ENCODE assay signal across 16 cellular contexts in genomic region chr2:11179899-11180298, GRCh38. TPM values are rescaled to one million over a fixed set of nuclear protein-coding genes. Genes with fewer than 3 reads are reported as not detected.
A peak's percentile ranks its signal among the peaks of the same experiment; 100 is the strongest.
DNase-seq lines count a peak whose midpoint lies in the region; ATAC-seq, FAIRE-seq and TF ChIP-seq lines count a peak whose summit lies in the region.
"Had no signal": no experiment of that assay in that cellular context is flagged by ENCODE, and none has a peak within 500 bp of the region (broad histone marks: within the 10 kb centered on the region; RNA-seq: fewer than 3 reads in every experiment).

No MANE protein-coding gene starts in this region.

- ATAC-seq in right cardiac atrium (no peak), aorta (ENCODE audit: low FRiP score) (no peak)

- no peak overlapping the region for H3K4me2 ChIP-seq in MM.1S (ENCODE audit: low read depth, low read length)
- H3K4me2 ChIP-seq: BLaER1 had no signal

- H3K79me2 ChIP-seq in MM.1S (ENCODE audit: low read length), result no peaks in the 10 kb centered on the region

- H3K9me3 ChIP-seq in cardiac muscle cell (ENCODE audit: low read depth) (no peaks in the 10 kb centered on the region), right cardiac atrium (ENCODE audit: control insufficient read depth, low read length) (no peaks in the 10 kb centered on the region), MM.1S (replicated peaks; ENCODE audit: insufficient read depth, low read length) (no peaks in the 10 kb centered on the region), aorta (ENCODE audit: control insufficient read depth, low read length) (no peaks in the 10 kb centered on the region)
- H3K9me3 ChIP-seq: BLaER1, HAP-1 had no signal

- no peak overlapping the region for H3K4me3 ChIP-seq in cardiac muscle cell
- H3K4me3 ChIP-seq in right cardiac atrium (ENCODE audit: low read length), result no peak overlapping the region
- H3K4me3 ChIP-seq in MM.1S (ENCODE audit: low read length), result no peak overlapping the region
- H3K4me3 ChIP-seq in aorta (ENCODE audit: low read length in 2 of 2), result no peak overlapping the region
- H3K4me3 ChIP-seq: BLaER1, HAP-1 had no signal

- TF ChIP-seq CTCF in cardiac muscle cell (IDR thresholded peaks at IDR 0.05; ENCODE audit: low read depth, low read length), result no peak
- TF ChIP-seq CTCF in MM.1S (IDR thresholded peaks at IDR 0.05; ENCODE audit: low read length), result no peak

- H3K9me2 ChIP-seq in MM.1S (replicated peaks; ENCODE audit: insufficient read depth, low read length), result no peaks in the 10 kb centered on the region

- no peaks in the 10 kb centered on the region for H4K20me1 ChIP-seq in MM.1S (ENCODE audit: insufficient read depth, low read length)
- H4K20me1 ChIP-seq: BLaER1 had no signal

- WGBS in right cardiac atrium, result 88% methylated on average over 4 of the region's 4 CpGs
- WGBS in aorta, 2 donors, result 83 to 85% methylated on average over 4 of the region's 4 CpGs

- no peaks in the 10 kb centered on the region for H3K4me1 ChIP-seq in cardiac muscle cell (ENCODE audit: low read depth)
- no peaks in the 10 kb centered on the region for H3K4me1 ChIP-seq in right cardiac atrium (ENCODE audit: control insufficient read depth, insufficient read depth, low read length)
- peaks cover 19% of the 10 kb centered on the region for H3K4me1 ChIP-seq in MM.1S (ENCODE audit: low read length)
- no peaks in the 10 kb centered on the region for H3K4me1 ChIP-seq in aorta (ENCODE audit: control insufficient read depth in 1 of 2, insufficient read depth in 2 of 2, low read length in 2 of 2)
- H3K4me1 ChIP-seq: HAP-1 had no signal

- no peak overlapping the region for H2AFZ ChIP-seq in MM.1S (ENCODE audit: low read length)

- intact Hi-C loops in right cardiac atrium (cut with DNase I), result no loop called here
- intact Hi-C loops in aorta (cut with DNase I), result loop anchor here in 1 of 2 donors (10.0 kb wide), 1 partner anchor 45 kb away; a partner anchor contains a TSS

- no peaks in the 10 kb centered on the region for H3F3A ChIP-seq in MM.1S (ENCODE audit: insufficient read depth, low read length)

- FAIRE-seq in HTR-8/SVneo (lab: Jason Lieb, UNC), result peak; percentile 38
- FAIRE-seq: H1 had no signal

- H3K27me3 ChIP-seq in cardiac muscle cell (no peaks in the 10 kb centered on the region), right cardiac atrium (ENCODE audit: control insufficient read depth, insufficient read depth) (no peaks in the 10 kb centered on the region), MM.1S (replicated peaks; ENCODE audit: insufficient read depth, low read length) (no peaks in the 10 kb centered on the region), aorta (ENCODE audit: control insufficient read depth in 1 of 2, insufficient read depth in 2 of 2, low read length in 1 of 2) (no peaks in the 10 kb centered on the region)
- H3K27me3 ChIP-seq: BLaER1 had no signal

- peak overlapping the region; percentile 14 for H3K27ac ChIP-seq in cardiac muscle cell
- no peak overlapping the region for H3K27ac ChIP-seq in right cardiac atrium (ENCODE audit: low read length)
- H3K27ac ChIP-seq in MM.1S (ENCODE audit: low read length), result no peak overlapping the region
- no peak overlapping the region for H3K27ac ChIP-seq in aorta (ENCODE audit: low read depth in 1 of 2, low read length in 2 of 2)
- H3K27ac ChIP-seq: BLaER1 had no signal

- no peak for DNase-seq in cardiac muscle cell (ENCODE audit: low read depth in 1 of 2, low spot score in 1 of 2)
- no peak for DNase-seq in right cardiac atrium
- DNase-seq in HTR-8/SVneo (ENCODE audit: insufficient read length, low spot score), result no peak
- peak; percentile 56 for DNase-seq in RKO (ENCODE audit: low spot score)
- peak; percentile 16 for DNase-seq in iris pigment epithelial cell (ENCODE audit: low read depth)
- DNase-seq in MM.1S, result no peak
- DNase-seq in HK-2 (ENCODE audit: unreplicated experiment), result no peak
- no peak for DNase-seq in aorta
- DNase-seq: 8988T; CD4-positive, alpha-beta memory T cell; DMS153; DMS79; GF-D8 had no signal

- H3K9ac ChIP-seq in MM.1S (ENCODE audit: low read length), result no peak overlapping the region
- H3K9ac ChIP-seq: BLaER1 had no signal

- H3K36me3 ChIP-seq in cardiac muscle cell (peaks cover 21% of the 10 kb centered on the region), MM.1S (replicated peaks; ENCODE audit: insufficient read depth, low read length) (no peaks in the 10 kb centered on the region), aorta (ENCODE audit: control insufficient read depth in 1 of 2, insufficient read depth in 2 of 2, low read length in 1 of 2) (peaks cover 0 to 3% of the 10 kb centered on the region in 2 donors)
- H3K36me3 ChIP-seq: HAP-1 had no signal

RNA-seq across cellular contexts. Expression of gene SLC66A3, which starts 24.6 kb away (rescaled TPM):
- 14.9 and 16.7 TPM in 2 replicates for total RNA-seq in cardiac muscle cell
- polyA plus RNA-seq in cardiac muscle cell, result 7.1 and 15.5 TPM in 2 replicates
- 10 to 100 TPM; 10.2 to 14.6 (median 12.6) TPM for total RNA-seq in right cardiac atrium
- 12.2 TPM for polyA plus RNA-seq in right cardiac atrium
- 10 to 100 TPM; 15.1 to 30.4 TPM for total RNA-seq in aorta
- polyA plus RNA-seq in aorta, result 10 to 100 TPM; 28.8 to 47.5 TPM

Comparison
In these comparisons a context has a peak if more than half of its experiments do, and no peak if none do; other contexts are left out.
1. DNase-seq: peak in RKO (single experiment) and iris pigment epithelial cell (single experiment); none in cardiac muscle cell (0 of 2), right cardiac atrium (0 of 3), HTR-8/SVneo (single experiment), MM.1S (single experiment), HK-2 (single experiment) and aorta (0 of 2).